In the genomic region with DNA sequence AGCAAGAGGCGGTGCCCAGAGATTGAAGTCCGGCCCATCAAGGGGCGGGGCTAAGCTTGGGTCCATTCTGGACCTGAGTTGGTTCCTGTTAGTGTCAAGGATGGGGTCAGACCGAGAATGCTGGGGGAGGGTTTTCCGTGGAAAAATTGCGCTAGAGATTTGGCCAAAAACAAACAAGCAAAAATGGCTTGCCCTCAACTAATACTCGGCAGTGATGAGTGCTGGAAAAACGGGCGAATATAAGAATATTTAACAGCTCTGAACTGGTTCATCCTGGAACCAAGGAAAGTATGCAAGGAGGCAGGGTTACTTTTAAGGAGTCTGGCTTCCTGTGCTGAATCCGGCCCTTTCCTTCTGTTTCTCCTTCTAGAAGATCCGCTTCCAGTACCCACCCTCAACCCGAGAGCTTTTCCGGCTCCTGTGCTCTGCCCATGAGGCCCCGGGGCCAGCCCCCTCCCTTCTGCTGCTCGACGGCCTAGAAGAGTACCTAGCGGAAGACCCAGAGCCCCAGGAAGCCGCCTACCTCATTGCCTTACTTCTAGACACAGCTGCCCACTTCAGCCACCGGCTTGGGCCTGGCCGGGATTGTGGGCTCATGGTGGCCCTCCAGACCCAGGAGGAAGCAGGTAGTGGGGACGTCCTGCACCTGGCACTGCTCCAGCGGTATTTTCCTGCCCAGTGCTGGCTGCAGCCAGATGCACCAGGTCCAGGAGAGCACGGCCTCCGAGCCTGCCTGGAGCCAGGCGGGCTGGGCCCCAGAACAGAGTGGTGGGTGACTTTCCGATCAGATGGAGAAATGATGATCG, we compare ENCODE assay signal across 1 cellular context.
TF ChIP-seq lines count a peak whose summit lies in the region.

No MANE protein-coding gene starts in this region.

TF ChIP-seq in SK-N-SH treated with all-trans-retinoic acid at 6 μM for 48 hours, 23 proteins besides CTCF, POLR2A, EP300 and RAD21 (continued from another document):
- TF ChIP-seq PPARA (CRISPR knock-in tag; IDR thresholded peaks at IDR 0.05; ENCODE audit: borderline replicate concordance) (no peak), ESRRG (CRISPR knock-in tag; IDR thresholded peaks at IDR 0.05) (no peak), ZFP3 (CRISPR knock-in tag; IDR thresholded peaks at IDR 0.05) (no peak), ARNTL (CRISPR knock-in tag; IDR thresholded peaks at IDR 0.05; ENCODE audit: borderline replicate concordance, low read depth) (no peak)
- TF ChIP-seq, protein P1, sequence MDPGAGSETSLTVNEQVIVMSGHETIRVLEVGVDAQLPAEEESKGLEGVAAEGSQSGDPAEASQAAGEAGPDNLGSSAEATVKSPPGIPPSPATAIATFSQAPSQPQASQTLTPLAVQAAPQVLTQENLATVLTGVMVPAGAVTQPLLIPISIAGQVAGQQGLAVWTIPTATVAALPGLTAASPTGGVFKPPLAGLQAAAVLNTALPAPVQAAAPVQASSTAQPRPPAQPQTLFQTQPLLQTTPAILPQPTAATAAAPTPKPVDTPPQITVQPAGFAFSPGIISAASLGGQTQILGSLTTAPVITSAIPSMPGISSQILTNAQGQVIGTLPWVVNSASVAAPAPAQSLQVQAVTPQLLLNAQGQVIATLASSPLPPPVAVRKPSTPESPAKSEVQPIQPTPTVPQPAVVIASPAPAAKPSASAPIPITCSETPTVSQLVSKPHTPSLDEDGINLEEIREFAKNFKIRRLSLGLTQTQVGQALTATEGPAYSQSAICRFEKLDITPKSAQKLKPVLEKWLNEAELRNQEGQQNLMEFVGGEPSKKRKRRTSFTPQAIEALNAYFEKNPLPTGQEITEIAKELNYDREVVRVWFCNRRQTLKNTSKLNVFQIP (CRISPR knock-in tag; IDR thresholded peaks at IDR 0.05; ENCODE audit: borderline replicate concordance, low read depth) = no peak
